15 cellular contexts compared by ENCODE assay signal in the genomic region with DNA sequence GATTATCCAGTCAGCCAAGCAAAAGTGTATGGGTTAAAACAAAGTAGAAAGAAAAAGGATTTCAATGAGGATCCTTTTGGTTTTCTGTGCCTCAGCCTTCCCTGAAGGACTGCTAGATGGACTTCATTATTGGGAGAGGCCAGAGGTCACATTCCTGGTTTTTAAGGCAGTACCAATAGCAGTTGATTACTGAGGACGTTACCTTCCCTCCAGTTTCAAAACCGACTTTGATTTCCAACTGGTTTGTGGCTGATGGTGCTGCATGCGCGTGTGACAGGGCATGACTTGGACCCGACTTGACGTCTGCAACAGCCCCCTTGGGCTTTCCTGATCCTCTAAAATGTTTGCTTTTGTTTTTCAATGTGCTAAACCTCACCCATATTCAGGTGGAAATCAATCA.
"Had no signal": no experiment of that assay in that cellular context is flagged by ENCODE, and none has a peak within 500 bp of the region (broad histone marks: within the 10 kb centered on the region; RNA-seq: fewer than 3 reads in every experiment).

No MANE protein-coding gene starts in this region.

- DNase-seq: activated CD4-positive, alpha-beta memory T cell treated with anti-CD3 and anti-CD28 coated beads, Interleukin-2, amount 10 ng/mL, durations not matched to agents 7 days and 5 days; activated CD4-positive, alpha-beta T cell treated with anti-CD3 and anti-CD28 coated beads for 4 hours; activated CD8-positive, alpha-beta memory T cell treated with anti-CD3 and anti-CD28 coated beads, Interleukin-2, amount 10 ng/mL, durations not matched to agents 7 days and 5 days; activated naive CD4-positive, alpha-beta T cell treated with anti-CD3 and anti-CD28 coated beads for 36 hours; anterior cingulate cortex; effector memory CD4-positive, alpha-beta T cell; esophagus squamous epithelium; left cardiac atrium; right cardiac atrium; small intestine; stimulated activated CD4-positive, alpha-beta T cell treated with anti-CD3 and anti-CD28 coated beads, Interleukin-4, amount 100 ng/mL, for 1 hour; stimulated activated naive CD8-positive, alpha-beta T cell treated with anti-CD3 and anti-CD28 coated beads, Interleukin-15, amount 100 ng/mL, for 72 hours; testis had no signal

- H3K36me3 ChIP-seq: esophagus squamous epithelium, prostate gland had no signal

- H3K4me1 ChIP-seq: prostate gland, testis had no signal

- H3K4me3 ChIP-seq: esophagus squamous epithelium, lung, prostate gland, testis had no signal

- H3K9me3 ChIP-seq: esophagus squamous epithelium, prostate gland, testis had no signal

- H3K27me3 ChIP-seq: esophagus squamous epithelium, testis had no signal

- H3K27ac ChIP-seq: esophagus squamous epithelium, prostate gland, testis had no signal
